Comparison of ENCODE assay signal across 8 cellular contexts in genomic region chr17:44326867-44327444, GRCh38. TPM values are rescaled to one million over a fixed set of nuclear protein-coding genes. Genes with fewer than 3 reads are reported as not detected.
DNase-seq lines count a peak whose midpoint lies in the region; ATAC-seq and TF ChIP-seq lines count a peak whose summit lies in the region.

No MANE protein-coding gene starts in this region.

- ATAC-seq in GM19043 (IDR thresholded peaks at IDR 0.05; ENCODE audit: low read depth, unreplicated experiment) (peak; percentile 63), HG03565 (IDR thresholded peaks at IDR 0.05; ENCODE audit: unreplicated experiment) (peak; percentile 45), lung (ENCODE audit: insufficient read depth, low FRiP score) (peak; percentile 78)

- H3K4me1 ChIP-seq in lung (ENCODE audit: control insufficient read depth in 2 of 2, insufficient read depth in 2 of 2, low read length in 2 of 2), result peaks cover 0 to 4% of the 10 kb centered on the region in 2 donors

- no peaks in the 10 kb centered on the region for H3K9me3 ChIP-seq in lung (ENCODE audit: control insufficient read depth in 2 of 2, insufficient read depth in 1 of 2, low read length in 1 of 2)

- WGBS in lung, 2 donors, result 25 to 32% methylated on average over 28 to 30 of the region's 30 CpGs

- H3K27me3 ChIP-seq in lung (ENCODE audit: control insufficient read depth, insufficient read depth), result no peaks in the 10 kb centered on the region

- TF ChIP-seq CTCF in AG09319 (IDR thresholded peaks at IDR 0.05; ENCODE audit: low read depth, low read length), result no peak
- TF ChIP-seq CTCF in lung (IDR thresholded peaks at IDR 0.05; ENCODE audit: control extremely low read depth, extremely low read depth), result peak; percentile 95

- H3K27ac ChIP-seq in lung (ENCODE audit: low read depth in 1 of 2, low read length in 1 of 2), result no peak overlapping the region

- peaks cover 0 to 4% of the 10 kb centered on the region in 2 donors for H3K36me3 ChIP-seq in lung (ENCODE audit: control insufficient read depth in 2 of 2, insufficient read depth in 2 of 2, low read length in 2 of 2)

- H3K4me3 ChIP-seq in lung, result no peak overlapping the region

- DNase-seq in AG09319 (ENCODE audit: extremely low read depth, low read depth) (peak; percentile 93), NCI-H82 (lab: John Stamatoyannopoulos, UW) (peak; percentile 99), dermis blood vessel endothelial cell (peak; percentile 98), lung (ENCODE audit: low spot score) (peak; percentile 96)
- DNase-seq in activated CD4-positive, alpha-beta T cell treated with anti-CD3 and anti-CD28 coated beads, Interleukin-2, amount 50 U/mL, for 48 hours, result peak; percentile 89 to 92
- peak; percentile 80 to 91 (median 88) for DNase-seq in stimulated activated CD4-positive, alpha-beta T cell treated with anti-CD3 and anti-CD28 coated beads, TNF-alpha, amount 100 ng/mL, for 4 hours (ENCODE audit: low read depth in 3 of 3)

RNA-seq across cellular contexts. Expression of gene SLC25A39, which starts 2.3 kb away (rescaled TPM):
- total RNA-seq in dermis blood vessel endothelial cell (88.8 and 120 TPM in 2 replicates), lung (100 to 1,000 TPM in 1 of 2 donors, 10 to 100 TPM in 1; 66.4 to 134 TPM)
- polyA plus RNA-seq in lung, result 100 to 1,000 TPM; 104 to 130 TPM

RNA-seq across cellular contexts. Expression of gene GRN, which starts 18.1 kb away (rescaled TPM):
- total RNA-seq in dermis blood vessel endothelial cell (543 and 963 TPM in 2 replicates), lung (100 to 1,000 TPM; 300 to 753 TPM)
- polyA plus RNA-seq in lung, result 100 to 1,000 TPM; 160 to 719 TPM

RNA-seq across cellular contexts. Expression of gene RUNDC3A, which starts 18.6 kb away (rescaled TPM):
- total RNA-seq in dermis blood vessel endothelial cell, result under 0.01 TPM in 1 of 2 replicates, not detected in the other
- 1 to 10 TPM in 1 of 2 donors, under 1 TPM in 1; 0.61 to 4.9 TPM for total RNA-seq in lung
- polyA plus RNA-seq in lung, result under 1 TPM; 0.70 to 0.91 TPM

RNA-seq across cellular contexts. Expression of gene FAM171A2, which starts 36.7 kb away (rescaled TPM):
- 7.0 and 9.7 TPM in 2 replicates for total RNA-seq in dermis blood vessel endothelial cell
- 1 to 10 TPM; 1.1 to 8.0 TPM for total RNA-seq in lung
- under 1 TPM; 0.47 TPM for polyA plus RNA-seq in lung

RNA-seq across cellular contexts. Expression of gene SLC4A1, which starts 59.0 kb away (rescaled TPM):
- total RNA-seq in dermis blood vessel endothelial cell (not detected in 2 replicates), lung (10 to 100 TPM in 1 of 2 donors, 1 to 10 TPM in 1; 1.4 to 40.9 TPM)
- polyA plus RNA-seq in lung, result under 1 TPM; 0.10 to 0.13 TPM
